In the genomic region with DNA sequence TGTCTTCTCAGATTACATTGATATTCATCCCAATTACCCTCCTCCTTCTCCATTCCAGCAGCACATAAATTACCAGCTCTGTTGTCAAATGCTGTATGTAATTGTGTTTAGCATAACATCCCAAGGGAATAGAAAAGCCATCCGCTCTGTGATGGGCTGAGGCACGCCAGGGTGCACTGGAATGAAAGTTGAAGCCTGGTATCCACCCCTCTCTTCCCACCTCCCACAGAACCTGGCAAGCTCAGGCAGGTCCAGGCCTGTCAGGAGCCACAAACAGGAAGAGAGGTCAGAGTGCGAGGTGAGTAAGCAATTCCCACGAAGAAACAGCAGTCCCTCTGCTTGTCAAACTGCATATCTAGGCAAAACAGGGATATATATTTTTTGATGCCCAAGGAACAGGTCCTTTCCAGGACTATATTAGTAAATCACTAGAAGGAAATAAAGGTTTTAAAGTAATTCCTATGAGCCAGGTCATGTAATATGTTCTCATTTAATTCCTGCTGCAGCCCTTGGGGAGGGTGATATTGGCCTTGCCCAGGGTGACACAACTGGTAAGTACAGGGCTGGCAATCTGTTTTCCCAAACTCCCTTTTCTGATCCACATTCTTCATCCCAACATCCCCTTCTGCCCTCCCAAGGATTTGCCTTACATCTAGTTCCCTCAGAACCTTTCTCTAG, we compare ENCODE assay signal across 11 cellular contexts.
DNase-seq lines count a peak whose midpoint lies in the region; ATAC-seq lines count a peak whose summit lies in the region.
"Had no signal": no experiment of that assay in that cellular context is flagged by ENCODE, and none has a peak within 500 bp of the region (broad histone marks: within the 10 kb centered on the region; RNA-seq: fewer than 3 reads in every experiment).

No MANE protein-coding gene starts in this region.

- ATAC-seq in HG03175 (IDR thresholded peaks at IDR 0.05; ENCODE audit: unreplicated experiment) (no peak), GM18511 (IDR thresholded peaks at IDR 0.05; ENCODE audit: unreplicated experiment) (no peak), GM21423 (IDR thresholded peaks at IDR 0.05; ENCODE audit: unreplicated experiment) (no peak)
- ATAC-seq: effector memory CD8-positive, alpha-beta T cell; left ventricle myocardium superior had no signal

- peak; percentile 8 for DNase-seq in DMS53 treated with DMSO at 0.1 percent for 48 hours (lab: John Stamatoyannopoulos, UW; ENCODE audit: unreplicated experiment)
- DNase-seq in LHCN-M2 (ENCODE audit: low read depth): peak; percentile 15
- DNase-seq in T1000 (lab: John Stamatoyannopoulos, UW): peak; percentile 63
- DNase-seq in kidney glomerular epithelial cell (lab: John Stamatoyannopoulos, UW): peak; percentile 68
- DNase-seq in putamen (ENCODE audit: low spot score): no peak
- DNase-seq: activated CD4-positive, alpha-beta T cell treated with anti-CD3 and anti-CD28 coated beads for 48 hours; effector memory CD8-positive, alpha-beta T cell; left ventricle myocardium superior had no signal
